8 cellular contexts compared by ENCODE assay signal in the genomic region with DNA sequence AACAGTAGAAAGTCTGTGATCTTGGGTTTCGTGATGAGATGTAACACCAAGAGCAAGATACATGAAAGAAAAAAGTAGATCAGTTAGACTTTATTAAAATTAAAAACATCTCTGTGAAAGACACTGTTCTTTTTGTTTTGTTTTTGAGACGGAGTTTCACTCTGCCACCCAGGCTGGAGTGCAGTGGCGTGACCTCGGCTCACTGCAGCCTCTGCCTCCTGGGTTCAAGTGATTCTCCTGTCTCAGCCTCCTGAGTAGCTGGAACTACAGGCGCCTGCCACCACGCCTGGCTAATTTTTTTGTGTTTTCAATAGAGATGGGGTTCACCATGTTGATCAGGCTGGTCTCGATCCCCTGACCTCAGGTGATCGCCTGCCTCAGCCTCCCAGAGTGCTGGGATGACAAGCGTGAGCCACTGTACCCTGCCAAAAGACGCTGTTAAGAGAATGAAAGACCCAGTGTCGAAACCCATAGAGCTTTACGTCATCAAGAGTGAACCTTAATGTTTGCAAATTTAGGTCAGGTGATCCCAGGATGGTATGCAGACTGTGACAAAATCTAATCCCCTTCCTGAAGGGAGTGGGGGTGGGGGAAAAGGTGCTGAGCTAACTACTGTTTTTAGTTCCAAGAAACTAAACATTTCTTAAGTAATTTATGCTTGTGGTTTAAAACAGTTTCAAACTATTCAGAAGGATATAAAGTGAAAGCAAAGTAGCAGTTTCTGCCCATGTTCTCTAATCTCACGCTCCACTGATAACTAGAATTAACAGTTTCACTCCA. TPM values are rescaled to one million over a fixed set of nuclear protein-coding genes. Genes with fewer than 3 reads are reported as not detected.
DNase-seq lines count a peak whose midpoint lies in the region; ATAC-seq lines count a peak whose summit lies in the region.

No MANE protein-coding gene starts in this region.

- H3K4me3 ChIP-seq in naive thymus-derived CD4-positive, alpha-beta T cell (ENCODE audit: low read length), result no peak overlapping the region

- intact Hi-C loops in activated CD4-positive, alpha-beta memory T cell treated with anti-CD3 and anti-CD28 coated beads for 36 hours (cut with micrococcal nuclease), result loop anchor here (1.0 to 2.0 kb wide), 6 partner anchors 8 to 285 kb away; a partner anchor contains a TSS
- intact Hi-C loops in naive thymus-derived CD4-positive, alpha-beta T cell (cut with micrococcal nuclease), result loop anchor here in 1 of 2 donors (2.0 kb wide), 1 partner anchor 236 kb away; no protein-coding TSS in a partner anchor

- peak; percentile 4 to 38 for DNase-seq in activated CD4-positive, alpha-beta T cell treated with anti-CD3 and anti-CD28 coated beads for 24 hours (ENCODE audit: low read depth in 2 of 2)
- DNase-seq in activated CD4-positive, alpha-beta T cell treated with anti-CD3 and anti-CD28 coated beads for 1 hour, result no peak
- peak; percentile 71 for DNase-seq in activated CD4-positive, alpha-beta memory T cell treated with anti-CD3 and anti-CD28 coated beads for 36 hours
- DNase-seq in naive thymus-derived CD4-positive, alpha-beta T cell, result peak in 6 of 9 donors; percentile 14 to 53 (median 28)
- DNase-seq in HuH-7 (ENCODE audit: low spot score), result no peak
- no peak for DNase-seq in NCI-H2081 (lab: John Stamatoyannopoulos, UW)
- no peak for DNase-seq in D341Med (ENCODE audit: low spot score)

- H3K36me3 Mint-ChIP-seq in activated CD4-positive, alpha-beta memory T cell treated with anti-CD3 and anti-CD28 coated beads for 36 hours, result peaks cover 28% of the 10 kb centered on the region
- peaks cover 0 to 28% (median 3%) of the 10 kb centered on the region in 5 donors for H3K36me3 Mint-ChIP-seq in naive thymus-derived CD4-positive, alpha-beta T cell

- CTCF ChIA-PET in activated CD4-positive, alpha-beta memory T cell treated with anti-CD3 and anti-CD28 coated beads for 36 hours (lab: Charles Lee), result interaction anchor here (0.6 to 1.7 kb wide), 4 partner anchors 54 to 954 kb away, joined by 3 to 6 read pairs (median 3); a partner anchor contains a TSS
- CTCF ChIA-PET in naive thymus-derived CD4-positive, alpha-beta T cell (lab: Charles Lee), result no interaction called here

- peaks cover 20% of the 10 kb centered on the region for H3K4me1 Mint-ChIP-seq in activated CD4-positive, alpha-beta memory T cell treated with anti-CD3 and anti-CD28 coated beads for 36 hours (ENCODE audit: low read depth)
- peaks cover 0 to 34% (median 20%) of the 10 kb centered on the region in 7 donors for H3K4me1 Mint-ChIP-seq in naive thymus-derived CD4-positive, alpha-beta T cell

- H3K27me3 Mint-ChIP-seq in activated CD4-positive, alpha-beta memory T cell treated with anti-CD3 and anti-CD28 coated beads for 36 hours, result no peaks in the 10 kb centered on the region
- no peaks in the 10 kb centered on the region for H3K27me3 Mint-ChIP-seq in naive thymus-derived CD4-positive, alpha-beta T cell

- H3K27ac Mint-ChIP-seq in activated CD4-positive, alpha-beta memory T cell treated with anti-CD3 and anti-CD28 coated beads for 36 hours, result peak overlapping the region; percentile 80
- H3K27ac Mint-ChIP-seq in naive thymus-derived CD4-positive, alpha-beta T cell, result peak overlapping the region; percentile 68 to 91 (median 78)

- no peaks in the 10 kb centered on the region for H3K9me3 Mint-ChIP-seq in activated CD4-positive, alpha-beta memory T cell treated with anti-CD3 and anti-CD28 coated beads for 36 hours
- no peaks in the 10 kb centered on the region for H3K9me3 Mint-ChIP-seq in naive thymus-derived CD4-positive, alpha-beta T cell

- H3K27ac ChIP-seq in naive thymus-derived CD4-positive, alpha-beta T cell (ENCODE audit: low read depth, low read length), result peak overlapping the region; percentile 48

- H3K4me3 Mint-ChIP-seq in activated CD4-positive, alpha-beta memory T cell treated with anti-CD3 and anti-CD28 coated beads for 36 hours, result peak overlapping the region; percentile 60
- peak overlapping the region; percentile 5 to 75 (median 43) for H3K4me3 Mint-ChIP-seq in naive thymus-derived CD4-positive, alpha-beta T cell

- peaks cover 0 to 22% of the 10 kb centered on the region in 2 donors for H3K4me1 ChIP-seq in naive thymus-derived CD4-positive, alpha-beta T cell (ENCODE audit: control insufficient read depth in 2 of 2, insufficient read depth in 2 of 2, low read length in 2 of 2)

- H3K36me3 ChIP-seq in naive thymus-derived CD4-positive, alpha-beta T cell (ENCODE audit: control insufficient read depth in 2 of 3, insufficient read depth in 3 of 3, low read length in 3 of 3), result peaks cover 4 to 27% (median 13%) of the 10 kb centered on the region in 3 experiments

- POLR2A ChIA-PET in activated CD4-positive, alpha-beta memory T cell treated with anti-CD3 and anti-CD28 coated beads for 36 hours (lab: Charles Lee), result interaction anchor here (2.2 kb wide), 1 partner anchor 8 kb away, joined by 12 read pairs; a partner anchor contains a TSS
- POLR2A ChIA-PET in naive thymus-derived CD4-positive, alpha-beta T cell (lab: Charles Lee), result interaction anchor here (0.8 to 1.0 kb wide), 2 partner anchors 8 to 28 kb away, joined by 5 read pairs; a partner anchor contains a TSS

- ATAC-seq in HG03139 (IDR thresholded peaks at IDR 0.05; ENCODE audit: unreplicated experiment), result peak; percentile 94
- peak; percentile 91 for ATAC-seq in naive thymus-derived CD4-positive, alpha-beta T cell

- H3K27me3 ChIP-seq in naive thymus-derived CD4-positive, alpha-beta T cell (ENCODE audit: control insufficient read depth in 2 of 2, insufficient read depth in 2 of 2, low read length in 2 of 2), result no peaks in the 10 kb centered on the region

- H3K9me3 ChIP-seq in naive thymus-derived CD4-positive, alpha-beta T cell (ENCODE audit: control insufficient read depth in 2 of 3, low read length in 3 of 3), result no peaks in the 10 kb centered on the region

RNA-seq across cellular contexts. Expression of a gene that starts 8.0 kb away (rescaled TPM):
- total RNA-seq in activated CD4-positive, alpha-beta memory T cell treated with anti-CD3 and anti-CD28 coated beads for 36 hours, result 10 to 100 TPM; 24.5 to 30.9 TPM
- total RNA-seq in naive thymus-derived CD4-positive, alpha-beta T cell, result 100 to 1,000 TPM in 2 of 5 experiments, 10 to 100 TPM in 3; 30.4 to 142 (median 72.5) TPM
- 10 to 100 TPM; 30.4 to 32.7 TPM for polyA plus RNA-seq in naive thymus-derived CD4-positive, alpha-beta T cell

RNA-seq across cellular contexts. Expression of a gene that starts 8.2 kb away (rescaled TPM):
- 10 to 100 TPM; 14.1 to 16.1 TPM for total RNA-seq in activated CD4-positive, alpha-beta memory T cell treated with anti-CD3 and anti-CD28 coated beads for 36 hours
- 10 to 100 TPM; 20.7 to 31.1 (median 23.5) TPM for total RNA-seq in naive thymus-derived CD4-positive, alpha-beta T cell
- 10 to 100 TPM; 17.8 to 33.5 TPM for polyA plus RNA-seq in naive thymus-derived CD4-positive, alpha-beta T cell

RNA-seq across cellular contexts. Expression of a gene that starts 53.7 kb away (rescaled TPM):
- 10 to 100 TPM; 28.2 to 32.1 TPM for total RNA-seq in activated CD4-positive, alpha-beta memory T cell treated with anti-CD3 and anti-CD28 coated beads for 36 hours
- 10 to 100 TPM; 10.1 to 22.8 (median 18.3) TPM for total RNA-seq in naive thymus-derived CD4-positive, alpha-beta T cell
- 10 to 100 TPM; 17.7 to 19.7 TPM for polyA plus RNA-seq in naive thymus-derived CD4-positive, alpha-beta T cell

Comparison
In these comparisons a context has a peak if more than half of its experiments do, and no peak if none do; other contexts are left out.
1. DNase-seq: peak in activated CD4-positive, alpha-beta T cell treated with anti-CD3 and anti-CD28 coated beads for 24 hours (2 of 2), activated CD4-positive, alpha-beta memory T cell treated with anti-CD3 and anti-CD28 coated beads for 36 hours (single experiment) and naive thymus-derived CD4-positive, alpha-beta T cell (6 of 9); none in activated CD4-positive, alpha-beta T cell treated with anti-CD3 and anti-CD28 coated beads for 1 hour (single experiment), HuH-7 (single experiment), NCI-H2081 (0 of 2) and D341Med (single experiment).